Comparison of ENCODE assay signal across 17 cellular contexts in the genomic region with DNA sequence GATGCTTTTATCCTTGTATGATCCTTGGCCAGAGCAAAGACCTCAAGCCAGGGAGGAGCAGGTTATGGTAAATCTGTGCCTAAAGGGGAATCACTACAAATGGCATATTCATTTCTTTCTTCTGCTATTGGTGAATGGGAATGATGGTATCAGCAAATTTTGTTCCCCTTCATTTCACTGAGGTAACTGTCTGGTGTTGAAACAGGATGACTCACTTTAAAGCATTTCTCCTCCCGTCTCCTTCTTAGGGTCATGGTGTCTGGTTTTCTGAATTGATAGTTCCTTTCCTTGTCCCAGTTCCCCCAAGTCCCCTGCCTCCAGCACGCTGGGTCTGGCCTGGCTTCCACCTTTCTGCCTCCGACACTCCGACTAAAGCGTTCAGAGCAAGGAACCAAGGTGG.
DNase-seq lines count a peak whose midpoint lies in the region; ATAC-seq and TF ChIP-seq lines count a peak whose summit lies in the region.
"Had no signal": no experiment of that assay in that cellular context is flagged by ENCODE, and none has a peak within 500 bp of the region (broad histone marks: within the 10 kb centered on the region; RNA-seq: fewer than 3 reads in every experiment).

No MANE protein-coding gene starts in this region.

- H3K9ac ChIP-seq in mammary epithelial cell (ENCODE audit: insufficient read depth, low read length), result no peak overlapping the region

- H2AFZ ChIP-seq in mammary epithelial cell (ENCODE audit: low read depth, low read length), result peak overlapping the region; percentile 62

- DNase-seq in AG20443 (ENCODE audit: low spot score) (peak; percentile 69), MV-4-11 (lab: John Stamatoyannopoulos, UW) (peak; percentile 78), mammary epithelial cell (peak; percentile 76), kidney glomerular epithelial cell (lab: John Stamatoyannopoulos, UW) (peak; percentile 90), 8988T (no peak), anterior cingulate cortex (lab: John Stamatoyannopoulos, UW) (no peak)
- DNase-seq: activated naive CD8-positive, alpha-beta T cell treated with anti-CD3 and anti-CD28 coated beads, Interleukin-2, amount 10 ng/mL, durations not matched to agents 7 days and 5 days; hippocampal formation; mesendoderm; NCI-H2227 treated with DMSO at 0.1 percent for 48 hours; psoas muscle; stimulated activated naive B cell treated with anti-CD40 and anti-IgM and Interleukin-4, amounts not matched to agents 10 μg/mL and 1 μg/mL and 100 μg/mL, for 72 hours; WERI-Rb-1 had no signal

- 75% methylated on average over 4 of the region's 5 CpGs for WGBS in mammary epithelial cell (ENCODE audit: low coverage, missing lambda C conversion rate)

- H3K9me3 ChIP-seq in mammary epithelial cell (replicated peaks; ENCODE audit: insufficient read depth, low read length), result no peaks in the 10 kb centered on the region
- H3K9me3 ChIP-seq: psoas muscle had no signal

- in situ Hi-C loops in mammary epithelial cell (cut with MboI; ENCODE audit: low sequenced_read_pairs in 2 of 2), result no loop called here

- BruUV-seq in mammary epithelial cell (replicated peaks; lab: Mats Ljungman, UMichigan), result no TSS peak

- no peak overlapping the region for H3K4me2 ChIP-seq in mammary epithelial cell (ENCODE audit: insufficient read depth, low read depth, low read length)

- H3K4me1 ChIP-seq in mammary epithelial cell (ENCODE audit: insufficient read depth, low read length), result peaks cover 22% of the 10 kb centered on the region
- H3K4me1 ChIP-seq: psoas muscle had no signal

- H3K27ac ChIP-seq in mammary epithelial cell (ENCODE audit: insufficient read depth, low read depth, low read length), result no peak overlapping the region
- H3K27ac ChIP-seq: psoas muscle, WERI-Rb-1 had no signal

- no peaks in the 10 kb centered on the region for H3K27me3 ChIP-seq in mammary epithelial cell (ENCODE audit: insufficient read depth, low read length)
- H3K27me3 ChIP-seq: BLaER1 treated with 17β-estradiol and CSF1 and Interleukin-3, amounts not matched to agents 10 nM and 100 nM had no signal

- intact Hi-C loops in mammary epithelial cell (cut with micrococcal nuclease), result loop anchor here (5.0 kb wide), 1 partner anchor 72 kb away; no protein-coding TSS in a partner anchor

- no peaks in the 10 kb centered on the region for H3K36me3 ChIP-seq in mammary epithelial cell (ENCODE audit: insufficient read depth, low read length)
- H3K36me3 ChIP-seq: BLaER1 treated with 17β-estradiol and CSF1 and Interleukin-3, amounts not matched to agents 10 nM and 100 nM; WERI-Rb-1 had no signal

- no peak for TF ChIP-seq CTCF in mammary epithelial cell (conservative IDR thresholded peaks at IDR 0.05 in 1 of 2, IDR thresholded peaks at IDR 0.05 in 1 of 2; ENCODE audit: extremely low read depth in 1 of 2, insufficient read depth in 1 of 2, low read depth in 1 of 2, low read length in 2 of 2)

- H3K4me3 ChIP-seq in mammary epithelial cell (replicated peaks in 1 of 3; ENCODE audit: insufficient read depth in 1 of 3, low read depth in 2 of 3, low read length in 3 of 3), result no peak overlapping the region
- H3K4me3 ChIP-seq: BLaER1 treated with 17β-estradiol and CSF1 and Interleukin-3, amounts not matched to agents 10 nM and 100 nM; psoas muscle had no signal

- CTCF ChIA-PET in mammary epithelial cell (lab: Charles Lee; ENCODE audit: low non-redundant PET), result no interaction called here

- H3K79me2 ChIP-seq in mammary epithelial cell (ENCODE audit: insufficient read depth, low read length), result no peaks in the 10 kb centered on the region

- dilution Hi-C loops in mammary epithelial cell (cut with HindIII; ENCODE audit: low sequenced_read_pairs), result no loop called here

- H4K20me1 ChIP-seq in mammary epithelial cell (ENCODE audit: insufficient read depth, low read length), result no peaks in the 10 kb centered on the region
- H4K20me1 ChIP-seq: BLaER1 treated with 17β-estradiol and CSF1 and Interleukin-3, amounts not matched to agents 10 nM and 100 nM had no signal

- ATAC-seq in GM19328 (IDR thresholded peaks at IDR 0.05; ENCODE audit: unreplicated experiment), result no peak
- ATAC-seq in GM18520 (IDR thresholded peaks at IDR 0.05; ENCODE audit: unreplicated experiment), result no peak
- ATAC-seq: psoas muscle, Right ventricle myocardium inferior had no signal

Comparison
In these comparisons a context has a peak if more than half of its experiments do, and no peak if none do; other contexts are left out.
1. DNase-seq: peak in AG20443 (single experiment), MV-4-11 (single experiment), mammary epithelial cell (single experiment) and kidney glomerular epithelial cell (single experiment); none in 8988T (single experiment) and anterior cingulate cortex (0 of 58).